ENCODE assay signal across 30 cellular contexts in genomic region chr10:76190871-76191270, GRCh38.
DNase-seq lines count a peak whose midpoint lies in the region; ATAC-seq lines count a peak whose summit lies in the region.
"Had no signal": no experiment of that assay in that cellular context is flagged by ENCODE, and none has a peak within 500 bp of the region (broad histone marks: within the 10 kb centered on the region; RNA-seq: fewer than 3 reads in every experiment).

No MANE protein-coding gene starts in this region.

- CTCF ChIA-PET in T-cell (lab: Charles Lee): no interaction called here

- H3K4me3 Mint-ChIP-seq in T-cell: no peak overlapping the region
- H3K4me3 Mint-ChIP-seq: activated CD4-positive, alpha-beta memory T cell treated with anti-CD3 and anti-CD28 coated beads for 36 hours; CD8-positive, alpha-beta memory T cell; IgD-negative memory B cell; neural crest cell; T-helper 1 cell treated with Interleukin-12 subunit alpha and Interleukin-12 subunit beta and Interleukin-4 antibody, amounts not matched to agents 30 μg/mL and 1 μg/mL, for 36 hours had no signal

- no peaks in the 10 kb centered on the region for H3K36me3 Mint-ChIP-seq in T-cell
- H3K36me3 Mint-ChIP-seq: activated CD4-positive, alpha-beta memory T cell treated with anti-CD3 and anti-CD28 coated beads for 36 hours; CD8-positive, alpha-beta memory T cell; IgD-negative memory B cell had no signal

- H3K4me1 Mint-ChIP-seq in T-cell: peaks cover 0 to 6% (median 0%) of the 10 kb centered on the region in 3 donors
- H3K4me1 Mint-ChIP-seq: CD8-positive, alpha-beta memory T cell; IgD-negative memory B cell had no signal

- ATAC-seq in T-cell (replicated peaks in 1 of 4) (no peak), GM21723 (IDR thresholded peaks at IDR 0.05; ENCODE audit: unreplicated experiment) (no peak)
- ATAC-seq: body of pancreas, gastrocnemius medialis, HCT116, left cardiac atrium, pancreas, PC-3 had no signal

- no peak overlapping the region for H3K27ac Mint-ChIP-seq in T-cell
- H3K27ac Mint-ChIP-seq: activated CD4-positive, alpha-beta memory T cell treated with anti-CD3 and anti-CD28 coated beads for 36 hours; CD8-positive, alpha-beta memory T cell; IgD-negative memory B cell; T-helper 1 cell treated with Interleukin-12 subunit alpha and Interleukin-12 subunit beta and Interleukin-4 antibody, amounts not matched to agents 30 μg/mL and 1 μg/mL, for 36 hours had no signal

- no peaks in the 10 kb centered on the region for H3K9me3 Mint-ChIP-seq in T-cell
- H3K9me3 Mint-ChIP-seq: activated CD4-positive, alpha-beta memory T cell treated with anti-CD3 and anti-CD28 coated beads for 36 hours; T-helper 1 cell treated with Interleukin-12 subunit alpha and Interleukin-12 subunit beta and Interleukin-4 antibody, amounts not matched to agents 30 μg/mL and 1 μg/mL, for 36 hours had no signal

- peaks cover 0 to 3% of the 10 kb centered on the region in 2 donors for H3K27me3 Mint-ChIP-seq in T-cell
- H3K27me3 Mint-ChIP-seq: activated CD4-positive, alpha-beta memory T cell treated with anti-CD3 and anti-CD28 coated beads for 36 hours had no signal

- H3K27ac ChIP-seq in caudate nucleus (ENCODE audit: low read depth, low read length): no peak overlapping the region
- H3K27ac ChIP-seq: body of pancreas, gastrocnemius medialis, pancreas, sigmoid colon, SK-N-MC, thyroid gland had no signal

- POLR2A ChIA-PET in T-cell (lab: Charles Lee): no interaction called here

- DNase-seq in ELF-1 (ENCODE audit: low read depth, low spot score): peak; percentile 79
- DNase-seq in NCI-H2227 (lab: John Stamatoyannopoulos, UW; ENCODE audit: unreplicated experiment): peak; percentile 71
- DNase-seq in islet precursor cell: peak; percentile 87
- peak; percentile 13 for DNase-seq in renal cortical epithelial cell (ENCODE audit: low read depth)
- no peak for DNase-seq in T-cell
- DNase-seq in caudate nucleus (lab: John Stamatoyannopoulos, UW): no peak
- DNase-seq: activated CD4-positive, alpha-beta memory T cell treated with anti-CD3 and anti-CD28 coated beads for 36 hours; activated CD4-positive, CD25-positive, alpha-beta regulatory T cell treated with anti-CD3 and anti-CD28 coated beads, Interleukin-2, amount 50 U/mL, for 72 hours; activated CD8-positive, alpha-beta memory T cell treated with anti-CD3 and anti-CD28 coated beads, Interleukin-2, amount 50 U/mL, for 4 hours; activated naive CD4-positive, alpha-beta T cell; body of pancreas; CD8-positive, alpha-beta memory T cell; DMS79; gastrocnemius medialis; GF-D8; left cardiac atrium; NCI-H1694; NCI-H510A; NK-92 treated with Interleukin-12 subunit alpha and Interleukin-12 subunit beta, amount 100 ng/mL, for 24 hours; pancreas; PC-3; sigmoid colon; stimulated activated CD4-positive, alpha-beta T cell treated with anti-CD3 and anti-CD28 coated beads, Interleukin-4, amount 100 ng/mL, for 1 hour; thyroid gland had no signal

Comparison
In these comparisons a context has a peak if more than half of its experiments do, and no peak if none do; other contexts are left out.
1. DNase-seq: peak in ELF-1 (single experiment), NCI-H2227 (single experiment), islet precursor cell (single experiment) and renal cortical epithelial cell (single experiment); none in T-cell (0 of 34) and caudate nucleus (0 of 61).